ENCODE assay signal across 14 cellular contexts in the genomic region with DNA sequence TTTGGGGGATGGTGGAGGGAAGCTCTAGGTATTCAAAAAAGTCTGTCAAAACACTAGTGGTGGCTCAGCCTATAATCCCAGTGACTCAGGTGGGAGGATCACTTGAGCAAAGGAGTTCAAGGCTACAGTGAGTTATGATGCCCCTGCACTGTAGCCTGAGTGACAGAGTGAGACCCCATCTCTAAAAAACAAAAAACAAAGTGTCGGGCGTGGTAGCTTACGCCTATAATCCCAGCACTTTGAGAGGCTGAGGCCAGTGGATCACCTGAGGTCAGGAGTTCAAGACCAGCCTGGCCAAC. TPM values are rescaled to one million over a fixed set of nuclear protein-coding genes. Genes with fewer than 3 reads are reported as not detected.
DNase-seq lines count a peak whose midpoint lies in the region; ATAC-seq, FAIRE-seq and TF ChIP-seq lines count a peak whose summit lies in the region.
"Had no signal": no experiment of that assay in that cellular context is flagged by ENCODE, and none has a peak within 500 bp of the region (broad histone marks: within the 10 kb centered on the region; RNA-seq: fewer than 3 reads in every experiment).

No MANE protein-coding gene starts in this region.

- H3K27me3 ChIP-seq in KMS-11 (ENCODE audit: insufficient read depth, low read depth), result no peaks in the 10 kb centered on the region
- H3K27me3 ChIP-seq in K562 (ENCODE audit: control insufficient read depth in 2 of 2, insufficient read depth in 2 of 2, low read length in 2 of 2), result no peaks in the 10 kb centered on the region
- H3K27me3 ChIP-seq: SJCRH30 had no signal

- peak overlapping the region; percentile 13 for H3K4me3 Mint-ChIP-seq in T-helper 2 cell treated with Interferon-gamma antibody and Interleukin-4, amounts not matched to agents 5 μg/mL and 100 μg/mL, for 36 hours
- no peak overlapping the region for H3K4me3 Mint-ChIP-seq in osteocyte (ENCODE audit: unreplicated experiment)

- H3K4me3 ChIP-seq in KMS-11 (IDR thresholded peaks at IDR 0.05; ENCODE audit: insufficient read depth, low read depth, low read length), result no peak overlapping the region
- no peak overlapping the region for H3K4me3 ChIP-seq in K562
- H3K4me3 ChIP-seq: lung, SJCRH30 had no signal

- TF ChIP-seq RAD21 in K562 (CRISPR knock-in tag; conservative IDR thresholded peaks at IDR 0.05 in 1 of 2, IDR thresholded peaks at IDR 0.05 in 1 of 2), result no peak

- TF ChIP-seq CTCF in KMS-11 (conservative IDR thresholded peaks at IDR 0.05; ENCODE audit: low read depth, low read length) (no peak), K562 (IDR thresholded peaks at IDR 0.05 in 2 of 3, conservative IDR thresholded peaks at IDR 0.05 in 1 of 3; ENCODE audit: insufficient read depth in 2 of 3, low read depth in 1 of 3, low read length in 3 of 3) (no peak), osteocyte (IDR thresholded peaks at IDR 0.05) (no peak), D721Med (IDR thresholded peaks at IDR 0.05; ENCODE audit: insufficient read depth, missing control alignments) (no peak)

- peaks cover 24% of the 10 kb centered on the region for H3K4me1 ChIP-seq in KMS-11 (ENCODE audit: low read depth, poor library complexity, severe bottlenecking)
- no peaks in the 10 kb centered on the region; a peak in 2 of 5 replicates for H3K4me1 ChIP-seq in K562 (replicated peaks in 1 of 2; ENCODE audit: control insufficient read depth in 2 of 2, insufficient read depth in 2 of 2, low read length in 2 of 2)
- H3K4me1 ChIP-seq: SJCRH30 had no signal

- H3K79me2 ChIP-seq in KMS-11 (ENCODE audit: insufficient read depth, low read depth) (peaks cover 77% of the 10 kb centered on the region), K562 (ENCODE audit: control insufficient read depth, insufficient read depth, low read length) (peaks cover 68% of the 10 kb centered on the region)

- peaks cover 54% of the 10 kb centered on the region for H3K36me3 Mint-ChIP-seq in T-helper 2 cell treated with Interferon-gamma antibody and Interleukin-4, amounts not matched to agents 5 μg/mL and 100 μg/mL, for 36 hours (ENCODE audit: low read depth)
- H3K36me3 Mint-ChIP-seq in osteocyte (ENCODE audit: unreplicated experiment), result peaks cover 8% of the 10 kb centered on the region

- no peaks in the 10 kb centered on the region for H3K9me1 ChIP-seq in K562 (ENCODE audit: control insufficient read depth, insufficient read depth, low read length)

- H3K27ac ChIP-seq in KMS-11, result peak overlapping the region; percentile 33; the same call in 1 of the 2 replicates
- 0 out of 3 replicates have a peak overlapping the region, but pooled peaks have one; percentile 2 for H3K27ac ChIP-seq in K562 (ENCODE audit: extremely low read depth, low read depth, low read length)
- H3K27ac ChIP-seq: SJCRH30 had no signal

- H3K4me1 Mint-ChIP-seq in T-helper 2 cell treated with Interferon-gamma antibody and Interleukin-4, amounts not matched to agents 5 μg/mL and 100 μg/mL, for 36 hours (ENCODE audit: low read depth), result peaks cover 35% of the 10 kb centered on the region
- peaks cover 10% of the 10 kb centered on the region for H3K4me1 Mint-ChIP-seq in osteocyte (ENCODE audit: unreplicated experiment)

- ATAC-seq in K562, result peak; percentile 29; the same call in 2 of the 3 replicates

- H3K9me3 Mint-ChIP-seq in T-helper 2 cell treated with Interferon-gamma antibody and Interleukin-4, amounts not matched to agents 5 μg/mL and 100 μg/mL, for 36 hours, result peaks cover 9% of the 10 kb centered on the region
- peaks cover 13% of the 10 kb centered on the region for H3K9me3 Mint-ChIP-seq in osteocyte (ENCODE audit: unreplicated experiment)

- intact Hi-C loops in K562 (cut with micrococcal nuclease), result no loop called here

- H3K4me2 ChIP-seq in KMS-11, result no peak overlapping the region
- H3K4me2 ChIP-seq in K562 (ENCODE audit: insufficient read depth, low read length), result no peak overlapping the region

- CTCF ChIA-PET in K562 (lab: Yijun Ruan, JAX; ENCODE audit: low intra/inter-chr PET ratio), result no interaction called here

- H3K36me3 ChIP-seq in KMS-11 (ENCODE audit: insufficient read depth), result no peaks in the 10 kb centered on the region
- H3K36me3 ChIP-seq in K562 (ENCODE audit: control insufficient read depth, insufficient read depth, low read length), result peaks cover 49% of the 10 kb centered on the region

- no peaks in the 10 kb centered on the region for H3K27me3 Mint-ChIP-seq in T-helper 2 cell treated with Interferon-gamma antibody and Interleukin-4, amounts not matched to agents 5 μg/mL and 100 μg/mL, for 36 hours (ENCODE audit: low read depth)
- no peaks in the 10 kb centered on the region for H3K27me3 Mint-ChIP-seq in osteocyte (ENCODE audit: unreplicated experiment)

- no peak for DNase-seq in T-helper 2 cell treated with Interferon-gamma antibody and Interleukin-4, amounts not matched to agents 5 μg/mL and 100 μg/mL, for 36 hours (ENCODE audit: low spot score)
- DNase-seq in T-helper 2 cell, result no peak
- no peak for DNase-seq in K562 (ENCODE audit: extremely low read depth in 1 of 4, low spot score in 3 of 4)
- DNase-seq in osteocyte (ENCODE audit: extremely low spot score, unreplicated experiment), result no peak
- no peak for DNase-seq in ecto neural progenitor cell (ENCODE audit: low spot score)
- DNase-seq in D721Med (ENCODE audit: insufficient read length, low spot score), result no peak
- DNase-seq in DMS79 (lab: John Stamatoyannopoulos, UW), result no peak
- DNase-seq: 8988T; DMS 273 treated with DMSO at 0.1 percent for 48 hours; SJCRH30; stimulated activated CD4-positive, alpha-beta T cell treated with anti-CD3 and anti-CD28 coated beads, Interleukin-4, amount 100 ng/mL, for 24 hours; substantia nigra had no signal

- no TSS peak for BruUV-seq in K562 (replicated peaks; lab: Mats Ljungman, UMichigan)

- in situ Hi-C loops in K562 (cut with MboI), result no loop called here

- no peaks in the 10 kb centered on the region for H3K9me3 ChIP-seq in K562 (replicated peaks; ENCODE audit: control insufficient read depth, insufficient read depth, low read depth, low read length)
- H3K9me3 ChIP-seq: SJCRH30 had no signal

- H3K9ac ChIP-seq in KMS-11, result no peak overlapping the region
- H3K9ac ChIP-seq in K562 (ENCODE audit: insufficient read depth in 1 of 2, low read depth in 2 of 2, low read length in 2 of 2), result no peak overlapping the region

- no peak for TF ChIP-seq POLR2A in K562 (conservative IDR thresholded peaks at IDR 0.05)

- peak overlapping the region; percentile 77 for H3K27ac Mint-ChIP-seq in T-helper 2 cell treated with Interferon-gamma antibody and Interleukin-4, amounts not matched to agents 5 μg/mL and 100 μg/mL, for 36 hours
- peak overlapping the region; percentile 58 for H3K27ac Mint-ChIP-seq in osteocyte (ENCODE audit: unreplicated experiment)

- FAIRE-seq in K562 (lab: Jason Lieb, UNC) (no peak), D721Med (lab: Jason Lieb, UNC) (no peak)

- 81% methylated on average over 3 of the region's 3 CpGs for WGBS in K562 (ENCODE audit: insufficient coverage, low coverage, missing lambda C conversion rate)

- H2AFZ ChIP-seq in KMS-11 (ENCODE audit: low read depth) (no peak overlapping the region), K562 (ENCODE audit: low read depth, low read length) (no peak overlapping the region)

- TF ChIP-seq EP300 in K562 (IDR thresholded peaks at IDR 0.05; ENCODE audit: low read length), result no peak

- H4K20me1 ChIP-seq in KMS-11 (ENCODE audit: insufficient read depth), result peaks cover 29% of the 10 kb centered on the region
- no peaks in the 10 kb centered on the region for H4K20me1 ChIP-seq in K562 (replicated peaks; ENCODE audit: control insufficient read depth, insufficient read depth, low read length)

- POLR2A ChIA-PET in K562 (lab: Yijun Ruan, JAX), result interaction anchor here (0.9 kb wide), 1 partner anchor 27 kb away, joined by 5 read pairs; no protein-coding TSS in a partner anchor

RNA-seq across cellular contexts. Expression of gene SLC35D2, which starts 15.8 kb away (rescaled TPM):
- total RNA-seq in K562 (2011; cell fraction: chromatin; rRNA removed; ENCODE audit: low replicate concordance), result 10.4 and 12.2 TPM in 2 replicates
- 7.6 and 8.5 TPM in 2 replicates for total RNA-seq in K562 (2011; cell fraction: nucleolus; rRNA removed)
- 13.0 and 19.7 TPM in 2 replicates for total RNA-seq in K562 (2011; cell fraction: nucleoplasm; rRNA removed)
- total RNA-seq in K562 (2014; rRNA removed), result 7.9 and 8.0 TPM in 2 replicates
- total RNA-seq in K562 (2014; rRNA removed; fragmentation: Illumina TruSeq; extraction: Trizol), result 11.8 and 13.9 TPM in 2 replicates
- total RNA-seq in K562 (2015; rRNA removed; fragmentation: Illumina TruSeq; extraction: Trizol), result 12.9 and 13.2 TPM in 2 replicates
- 10.6 and 11.7 TPM in 2 replicates for total RNA-seq in K562 (2021)
- 11.2 and 14.9 TPM in 2 replicates for polyA plus RNA-seq in K562 (2011; rRNA removed)
- 8.2 and 13.3 TPM in 2 replicates for polyA plus RNA-seq in K562 (2011; cell fraction: cytosol; rRNA removed)
- 8.4 and 9.7 TPM in 2 replicates for polyA plus RNA-seq in K562 (2011; cell fraction: nucleus; rRNA removed)
- 14.5 and 32.7 TPM in 2 replicates for polyA plus RNA-seq in K562 (2012)
- 12.1 and 12.7 TPM in 2 replicates for polyA plus RNA-seq in K562 (2014; fragmentation: Illumina TruSeq; extraction: Trizol)
- 1 to 10 TPM; 2.9 to 3.2 TPM for polyA plus RNA-seq in K562 (2014; fragmentation: Nextera tagmentation; extraction: Ambion mirVana)
- polyA plus RNA-seq in K562 (2014; rRNA removed), result 9.0 and 14.1 TPM in 2 replicates
- polyA minus RNA-seq in K562 (2011; rRNA and poly(A)+ RNA removed), result 8.9 and 9.0 TPM in 2 replicates
- 5.2 and 5.9 TPM in 2 replicates for polyA minus RNA-seq in K562 (2011; cell fraction: cytosol; rRNA and poly(A)+ RNA removed)
- 2.2 and 4.7 TPM in 2 replicates for polyA minus RNA-seq in K562 (2011; cell fraction: nucleus; rRNA and poly(A)+ RNA removed)
- 18.3 and 20.2 TPM in 2 replicates for total RNA-seq in osteocyte

RNA-seq across cellular contexts. Expression of gene ZNF367, which starts 18.9 kb away (rescaled TPM):
- total RNA-seq in K562 (2011; cell fraction: chromatin; rRNA removed; ENCODE audit: low replicate concordance), result 5.9 and 11.7 TPM in 2 replicates
- 5.3 and 6.2 TPM in 2 replicates for total RNA-seq in K562 (2011; cell fraction: nucleolus; rRNA removed)
- 7.2 and 10.0 TPM in 2 replicates for total RNA-seq in K562 (2011; cell fraction: nucleoplasm; rRNA removed)
- total RNA-seq in K562 (2014; rRNA removed), result 12.4 and 13.2 TPM in 2 replicates
- 11.8 and 13.2 TPM in 2 replicates for total RNA-seq in K562 (2014; rRNA removed; fragmentation: Illumina TruSeq; extraction: Trizol)
- 12.6 and 14.4 TPM in 2 replicates for total RNA-seq in K562 (2015; rRNA removed; fragmentation: Illumina TruSeq; extraction: Trizol)
- 13.1 and 13.2 TPM in 2 replicates for total RNA-seq in K562 (2021)
- 7.3 and 9.1 TPM in 2 replicates for polyA plus RNA-seq in K562 (2011; rRNA removed)
- polyA plus RNA-seq in K562 (2011; cell fraction: cytosol; rRNA removed), result 3.0 and 3.3 TPM in 2 replicates
- polyA plus RNA-seq in K562 (2011; cell fraction: nucleus; rRNA removed), result 6.6 and 7.8 TPM in 2 replicates
- 6.5 and 7.2 TPM in 2 replicates for polyA plus RNA-seq in K562 (2012)
- 9.4 and 10.0 TPM in 2 replicates for polyA plus RNA-seq in K562 (2014; fragmentation: Illumina TruSeq; extraction: Trizol)
- 1 to 10 TPM; 2.7 TPM for polyA plus RNA-seq in K562 (2014; fragmentation: Nextera tagmentation; extraction: Ambion mirVana)
- polyA plus RNA-seq in K562 (2014; rRNA removed), result 9.9 and 10.8 TPM in 2 replicates
- 5.4 and 6.1 TPM in 2 replicates for polyA minus RNA-seq in K562 (2011; rRNA and poly(A)+ RNA removed)
- 3.6 TPM in 2 replicates for polyA minus RNA-seq in K562 (2011; cell fraction: cytosol; rRNA and poly(A)+ RNA removed)
- polyA minus RNA-seq in K562 (2011; cell fraction: nucleus; rRNA and poly(A)+ RNA removed), result 6.5 and 6.6 TPM in 2 replicates
- 2.1 and 2.3 TPM in 2 replicates for total RNA-seq in osteocyte

RNA-seq across cellular contexts. Expression of gene HABP4, which starts 50.7 kb away (rescaled TPM):
- 0.81 and 2.5 TPM in 2 replicates for total RNA-seq in K562 (2011; cell fraction: chromatin; rRNA removed; ENCODE audit: low replicate concordance)
- 0.66 and 0.83 TPM in 2 replicates for total RNA-seq in K562 (2011; cell fraction: nucleolus; rRNA removed)
- 1.8 and 2.4 TPM in 2 replicates for total RNA-seq in K562 (2011; cell fraction: nucleoplasm; rRNA removed)
- total RNA-seq in K562 (2014; rRNA removed) (1.9 and 2.0 TPM in 2 replicates), K562 (2014; rRNA removed; fragmentation: Illumina TruSeq; extraction: Trizol) (1.8 and 2.0 TPM in 2 replicates), K562 (2015; rRNA removed; fragmentation: Illumina TruSeq; extraction: Trizol) (1.3 and 1.9 TPM in 2 replicates), K562 (2021) (1.9 and 2.1 TPM in 2 replicates), osteocyte (15.8 and 16.5 TPM in 2 replicates)
- polyA plus RNA-seq in K562 (2011; rRNA removed) (1.4 and 2.2 TPM in 2 replicates), K562 (2014; fragmentation: Illumina TruSeq; extraction: Trizol) (1.1 and 2.0 TPM in 2 replicates), K562 (2014; fragmentation: Nextera tagmentation; extraction: Ambion mirVana) (under 1 TPM; 0.38 to 0.52 TPM), K562 (2014; rRNA removed) (2.4 and 3.4 TPM in 2 replicates)
- 0.42 and 1.8 TPM in 2 replicates for polyA plus RNA-seq in K562 (2011; cell fraction: cytosol; rRNA removed)
- 0.85 and 1.7 TPM in 2 replicates for polyA plus RNA-seq in K562 (2011; cell fraction: nucleus; rRNA removed)
- polyA plus RNA-seq in K562 (2012), result 3.0 and 3.6 TPM in 2 replicates
- 0.70 and 1.3 TPM in 2 replicates for polyA minus RNA-seq in K562 (2011; rRNA and poly(A)+ RNA removed)
- 0.29 and 0.73 TPM in 2 replicates for polyA minus RNA-seq in K562 (2011; cell fraction: cytosol; rRNA and poly(A)+ RNA removed)
- 0.13 and 0.56 TPM in 2 replicates for polyA minus RNA-seq in K562 (2011; cell fraction: nucleus; rRNA and poly(A)+ RNA removed)
